Comparison of ENCODE assay signal across 9 cellular contexts in genomic region chr9:97237311-97237786, GRCh38.
A peak's percentile ranks its signal among the peaks of the same experiment; 100 is the strongest.
DNase-seq lines count a peak whose midpoint lies in the region; ATAC-seq, FAIRE-seq and TF ChIP-seq lines count a peak whose summit lies in the region.
"Had no signal": no experiment of that assay in that cellular context is flagged by ENCODE, and none has a peak within 500 bp of the region (broad histone marks: within the 10 kb centered on the region; RNA-seq: fewer than 3 reads in every experiment).

No MANE protein-coding gene starts in this region.

- peak overlapping the region; percentile 98 for H3K27ac Mint-ChIP-seq in neural progenitor cell

- peak overlapping the region; percentile 89 for H2AFZ ChIP-seq in DND-41 (ENCODE audit: low read depth, low read length)
- H2AFZ ChIP-seq in neural progenitor cell (replicated peaks): no peak overlapping the region

- no peaks in the 10 kb centered on the region for H4K20me1 ChIP-seq in DND-41 (ENCODE audit: insufficient read depth, low read length)
- no peaks in the 10 kb centered on the region for H4K20me1 ChIP-seq in neural progenitor cell (ENCODE audit: low read depth)

- no peak for ATAC-seq in DND-41 (ENCODE audit: insufficient read depth, low read depth)
- no peak for ATAC-seq in HG02763 (IDR thresholded peaks at IDR 0.05; ENCODE audit: unreplicated experiment)

- H3K9me3 ChIP-seq in DND-41 (ENCODE audit: insufficient read depth, low read length, severe bottlenecking): no peaks in the 10 kb centered on the region
- no peaks in the 10 kb centered on the region for H3K9me3 ChIP-seq in ectodermal cell (ENCODE audit: control insufficient read depth, low read length)
- H3K9me3 ChIP-seq in neural progenitor cell (ENCODE audit: low read depth): no peaks in the 10 kb centered on the region
- no peaks in the 10 kb centered on the region for H3K9me3 ChIP-seq in A673 (ENCODE audit: low read depth, low read length, poor library complexity, severe bottlenecking)

- peak overlapping the region; percentile 95 for H3K4me3 Mint-ChIP-seq in neural progenitor cell

- H3K9me3 Mint-ChIP-seq in neural progenitor cell: peaks cover 11% of the 10 kb centered on the region

- H3K4me1 Mint-ChIP-seq in neural progenitor cell: peaks cover 24% of the 10 kb centered on the region

- H3K4me2 ChIP-seq in DND-41 (ENCODE audit: insufficient read depth, low read length) (peak overlapping the region; percentile 83), neural progenitor cell (peak overlapping the region; percentile 85)

- H3F3A ChIP-seq in neural progenitor cell (ENCODE audit: low read depth): peaks cover 27% of the 10 kb centered on the region

- peaks cover 12% of the 10 kb centered on the region for H3K36me3 Mint-ChIP-seq in neural progenitor cell

- intact Hi-C loops in A673 (cut with micrococcal nuclease; ENCODE audit: unreplicated experiment): no loop called here

- CTCF ChIA-PET in A673 (lab: Charles Lee): no interaction called here

- H3K36me3 ChIP-seq in DND-41 (ENCODE audit: insufficient read depth, low read length) (no peaks in the 10 kb centered on the region), ectodermal cell (ENCODE audit: control insufficient read depth, insufficient read depth, low read length) (no peaks in the 10 kb centered on the region), neural progenitor cell (no peaks in the 10 kb centered on the region), A673 (ENCODE audit: insufficient read depth, low read length, poor library complexity, severe bottlenecking) (no peaks in the 10 kb centered on the region)

- DNase-seq in DND-41: no peak
- DNase-seq in NCI-H82 (lab: John Stamatoyannopoulos, UW): peak; percentile 66
- DNase-seq in neural progenitor cell (ENCODE audit: low spot score): peak; percentile 57
- no peak for DNase-seq in GM12891 (ENCODE audit: insufficient read length, low spot score)
- no peak for DNase-seq in A673 (ENCODE audit: low spot score)
- no peak for DNase-seq in MV-4-11 (lab: John Stamatoyannopoulos, UW)
- DNase-seq: activated CD4-positive, alpha-beta T cell treated with anti-CD3 and anti-CD28 coated beads for 48 hours had no signal

- H3K4me3 ChIP-seq in DND-41 (ENCODE audit: low read depth in 1 of 2, low read length in 2 of 2) (peak overlapping the region; percentile 47 to 77; a peak in 3 of 4 replicates), ectodermal cell (ENCODE audit: insufficient read depth, low read depth, low read length) (peak overlapping the region; percentile 57), neural progenitor cell (peak overlapping the region; percentile 51), A673 (ENCODE audit: low read depth, low read length, poor library complexity, severe bottlenecking) (no peak overlapping the region)

- peak overlapping the region; percentile 88 for H3K27ac ChIP-seq in DND-41 (ENCODE audit: low read length)
- peak overlapping the region; percentile 65 for H3K27ac ChIP-seq in ectodermal cell (ENCODE audit: insufficient read depth, low read depth, low read length, poor library complexity, severe bottlenecking)
- peak overlapping the region; percentile 68 for H3K27ac ChIP-seq in neural progenitor cell
- H3K27ac ChIP-seq in A673 (ENCODE audit: low read depth, low read length, poor library complexity, severe bottlenecking): no peak overlapping the region

- POLR2A ChIA-PET in A673 (lab: Charles Lee; ENCODE audit: low non-redundant PET): no interaction called here

- H3K9ac ChIP-seq in DND-41 (ENCODE audit: low read depth, low read length) (peak overlapping the region; percentile 81), neural progenitor cell (no peak overlapping the region)

- H3K27me3 ChIP-seq in DND-41 (ENCODE audit: insufficient read depth, low read length, poor library complexity) (no peaks in the 10 kb centered on the region), ectodermal cell (ENCODE audit: control insufficient read depth, insufficient read depth, low read length, poor library complexity, severe bottlenecking) (no peaks in the 10 kb centered on the region), neural progenitor cell (no peaks in the 10 kb centered on the region), A673 (replicated peaks; ENCODE audit: insufficient read depth, low read depth, low read length, poor library complexity) (no peaks in the 10 kb centered on the region)

- H3K4me1 ChIP-seq in DND-41 (ENCODE audit: insufficient read depth, low read length): peaks cover 25% of the 10 kb centered on the region
- no peaks in the 10 kb centered on the region for H3K4me1 ChIP-seq in ectodermal cell (ENCODE audit: control insufficient read depth, insufficient read depth, low read length)
- peaks cover 12% of the 10 kb centered on the region for H3K4me1 ChIP-seq in neural progenitor cell
- no peaks in the 10 kb centered on the region for H3K4me1 ChIP-seq in A673 (ENCODE audit: insufficient read depth, low read length, poor library complexity, severe bottlenecking)

- TF ChIP-seq POLR2A in GM12891 (IDR thresholded peaks at IDR 0.05; ENCODE audit: low read depth, low read length): no peak

- peaks cover 5% of the 10 kb centered on the region for H3K27me3 Mint-ChIP-seq in neural progenitor cell (ENCODE audit: insufficient read depth, low read depth)

- FAIRE-seq in GM12891 (lab: Jason Lieb, UNC): no peak

- WGBS in ectodermal cell, 2 experiments: 54 to 59% methylated on average over 21 of the region's 23 CpGs

- H3K79me2 ChIP-seq in DND-41 (ENCODE audit: insufficient read depth, low read length) (peaks cover 51% of the 10 kb centered on the region), neural progenitor cell (ENCODE audit: low read depth) (peaks cover 54% of the 10 kb centered on the region)

- no TSS peak for BruUV-seq in A673 (replicated peaks; lab: Mats Ljungman, UMichigan)

- TF ChIP-seq CTCF in DND-41 (IDR thresholded peaks at IDR 0.05; ENCODE audit: borderline replicate concordance, extremely low read depth, low read length, poor library complexity, severe bottlenecking) (no peak), neural progenitor cell (IDR thresholded peaks at IDR 0.05) (no peak), A673 (conservative IDR thresholded peaks at IDR 0.05; ENCODE audit: low read depth, low read length) (no peak)

TF ChIP-seq in GM12891, 5 proteins besides CTCF, POLR2A, EP300 and RAD21:
- no peak for TF ChIP-seq TAF1 (IDR thresholded peaks at IDR 0.05; ENCODE audit: low read depth, low read length)
- no peak for TF ChIP-seq SPI1 (IDR thresholded peaks at IDR 0.05; ENCODE audit: low read depth, low read length)
- no peak for TF ChIP-seq POU2F2 (IDR thresholded peaks at IDR 0.05; ENCODE audit: low read depth, low read length)
- no peak for TF ChIP-seq PAX5 (IDR thresholded peaks at IDR 0.05; ENCODE audit: insufficient read depth, low read length, severe bottlenecking)
- no peak for TF ChIP-seq POLR2AphosphoS5 (IDR thresholded peaks at IDR 0.05; ENCODE audit: low read depth, low read length)
TF ChIP-seq in GM12891: peak in this region for 0.

Comparison
In these comparisons a context has a peak if more than half of its experiments do, and no peak if none do; other contexts are left out.
1. DNase-seq: peak in NCI-H82 (single experiment) and neural progenitor cell (single experiment); none in DND-41 (single experiment), GM12891 (single experiment), A673 (single experiment) and MV-4-11 (single experiment).